In the genomic region with DNA sequence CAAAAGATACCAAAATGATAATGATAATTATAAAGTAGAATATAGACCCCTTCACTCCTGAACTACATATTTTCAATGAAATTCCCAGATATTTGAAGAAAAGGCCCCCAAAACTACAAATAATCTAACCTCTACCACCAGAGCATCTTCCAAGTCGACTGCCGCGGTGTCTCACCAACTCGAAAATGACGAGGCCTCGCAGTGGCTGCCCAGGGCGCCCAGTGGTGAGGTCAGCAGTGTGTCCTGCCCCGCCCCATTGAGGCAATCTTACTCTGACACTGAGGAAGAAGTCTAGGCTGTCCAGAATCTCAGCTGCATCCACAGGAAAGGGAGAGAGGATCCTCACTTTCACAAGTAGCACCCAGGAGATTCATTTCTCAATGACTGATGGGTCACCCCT, we compare ENCODE assay signal across 1 cellular context.
A peak's percentile ranks its signal among the peaks of the same experiment; 100 is the strongest.
TF ChIP-seq lines count a peak whose summit lies in the region.

No MANE protein-coding gene starts in this region.

TF ChIP-seq in GM12878, 131 proteins besides CTCF, POLR2A, EP300 and RAD21:
- TF ChIP-seq MTA2 (IDR thresholded peaks at IDR 0.05; ENCODE audit: low read depth) (no peak), ATF7 (IDR thresholded peaks at IDR 0.05; ENCODE audit: low read depth) (0 out of 2 replicates have a peak, but pooled peaks have one; percentile 20), BHLHE40 (IDR thresholded peaks at IDR 0.05; ENCODE audit: borderline replicate concordance in 1 of 2, low read depth in 2 of 2, low read length in 1 of 2) (no peak), IKZF2 (IDR thresholded peaks at IDR 0.05) (0 out of 4 replicates have a peak, but pooled peaks of 1 of the 2 experiments have one; percentile 19), SMAD5 (IDR thresholded peaks at IDR 0.05; ENCODE audit: low read depth) (no peak), NFYA (IDR thresholded peaks at IDR 0.05; ENCODE audit: borderline replicate concordance, low read depth, low read length) (no peak), POLR2AphosphoS5 (IDR thresholded peaks at IDR 0.05; ENCODE audit: low read length) (peak; percentile 45; the same call in 1 of the 2 replicates)
- TF ChIP-seq, protein P1, sequence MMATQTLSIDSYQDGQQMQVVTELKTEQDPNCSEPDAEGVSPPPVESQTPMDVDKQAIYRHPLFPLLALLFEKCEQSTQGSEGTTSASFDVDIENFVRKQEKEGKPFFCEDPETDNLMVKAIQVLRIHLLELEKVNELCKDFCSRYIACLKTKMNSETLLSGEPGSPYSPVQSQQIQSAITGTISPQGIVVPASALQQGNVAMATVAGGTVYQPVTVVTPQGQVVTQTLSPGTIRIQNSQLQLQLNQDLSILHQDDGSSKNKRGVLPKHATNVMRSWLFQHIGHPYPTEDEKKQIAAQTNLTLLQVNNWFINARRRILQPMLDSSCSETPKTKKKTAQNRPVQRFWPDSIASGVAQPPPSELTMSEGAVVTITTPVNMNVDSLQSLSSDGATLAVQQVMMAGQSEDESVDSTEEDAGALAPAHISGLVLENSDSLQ (IDR thresholded peaks at IDR 0.05), result 0 out of 2 replicates have a peak, but pooled peaks have one; percentile 9
- TF ChIP-seq, protein P2, sequence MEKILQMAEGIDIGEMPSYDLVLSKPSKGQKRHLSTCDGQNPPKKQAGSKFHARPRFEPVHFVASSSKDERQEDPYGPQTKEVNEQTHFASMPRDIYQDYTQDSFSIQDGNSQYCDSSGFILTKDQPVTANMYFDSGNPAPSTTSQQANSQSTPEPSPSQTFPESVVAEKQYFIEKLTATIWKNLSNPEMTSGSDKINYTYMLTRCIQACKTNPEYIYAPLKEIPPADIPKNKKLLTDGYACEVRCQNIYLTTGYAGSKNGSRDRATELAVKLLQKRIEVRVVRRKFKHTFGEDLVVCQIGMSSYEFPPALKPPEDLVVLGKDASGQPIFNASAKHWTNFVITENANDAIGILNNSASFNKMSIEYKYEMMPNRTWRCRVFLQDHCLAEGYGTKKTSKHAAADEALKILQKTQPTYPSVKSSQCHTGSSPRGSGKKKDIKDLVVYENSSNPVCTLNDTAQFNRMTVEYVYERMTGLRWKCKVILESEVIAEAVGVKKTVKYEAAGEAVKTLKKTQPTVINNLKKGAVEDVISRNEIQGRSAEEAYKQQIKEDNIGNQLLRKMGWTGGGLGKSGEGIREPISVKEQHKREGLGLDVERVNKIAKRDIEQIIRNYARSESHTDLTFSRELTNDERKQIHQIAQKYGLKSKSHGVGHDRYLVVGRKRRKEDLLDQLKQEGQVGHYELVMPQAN (conservative IDR thresholded peaks at IDR 0.05), result 0 out of 2 replicates have a peak, but pooled peaks have one; percentile 25
- TF ChIP-seq, protein P3, sequence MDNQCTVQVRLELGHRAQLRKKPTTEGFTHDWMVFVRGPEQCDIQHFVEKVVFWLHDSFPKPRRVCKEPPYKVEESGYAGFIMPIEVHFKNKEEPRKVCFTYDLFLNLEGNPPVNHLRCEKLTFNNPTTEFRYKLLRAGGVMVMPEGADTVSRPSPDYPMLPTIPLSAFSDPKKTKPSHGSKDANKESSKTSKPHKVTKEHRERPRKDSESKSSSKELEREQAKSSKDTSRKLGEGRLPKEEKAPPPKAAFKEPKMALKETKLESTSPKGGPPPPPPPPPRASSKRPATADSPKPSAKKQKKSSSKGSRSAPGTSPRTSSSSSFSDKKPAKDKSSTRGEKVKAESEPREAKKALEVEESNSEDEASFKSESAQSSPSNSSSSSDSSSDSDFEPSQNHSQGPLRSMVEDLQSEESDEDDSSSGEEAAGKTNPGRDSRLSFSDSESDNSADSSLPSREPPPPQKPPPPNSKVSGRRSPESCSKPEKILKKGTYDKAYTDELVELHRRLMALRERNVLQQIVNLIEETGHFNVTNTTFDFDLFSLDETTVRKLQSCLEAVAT (IDR thresholded peaks at IDR 0.05), result peak; percentile 68; the same call in 1 of the 2 replicates
- TF ChIP-seq, protein P4, sequence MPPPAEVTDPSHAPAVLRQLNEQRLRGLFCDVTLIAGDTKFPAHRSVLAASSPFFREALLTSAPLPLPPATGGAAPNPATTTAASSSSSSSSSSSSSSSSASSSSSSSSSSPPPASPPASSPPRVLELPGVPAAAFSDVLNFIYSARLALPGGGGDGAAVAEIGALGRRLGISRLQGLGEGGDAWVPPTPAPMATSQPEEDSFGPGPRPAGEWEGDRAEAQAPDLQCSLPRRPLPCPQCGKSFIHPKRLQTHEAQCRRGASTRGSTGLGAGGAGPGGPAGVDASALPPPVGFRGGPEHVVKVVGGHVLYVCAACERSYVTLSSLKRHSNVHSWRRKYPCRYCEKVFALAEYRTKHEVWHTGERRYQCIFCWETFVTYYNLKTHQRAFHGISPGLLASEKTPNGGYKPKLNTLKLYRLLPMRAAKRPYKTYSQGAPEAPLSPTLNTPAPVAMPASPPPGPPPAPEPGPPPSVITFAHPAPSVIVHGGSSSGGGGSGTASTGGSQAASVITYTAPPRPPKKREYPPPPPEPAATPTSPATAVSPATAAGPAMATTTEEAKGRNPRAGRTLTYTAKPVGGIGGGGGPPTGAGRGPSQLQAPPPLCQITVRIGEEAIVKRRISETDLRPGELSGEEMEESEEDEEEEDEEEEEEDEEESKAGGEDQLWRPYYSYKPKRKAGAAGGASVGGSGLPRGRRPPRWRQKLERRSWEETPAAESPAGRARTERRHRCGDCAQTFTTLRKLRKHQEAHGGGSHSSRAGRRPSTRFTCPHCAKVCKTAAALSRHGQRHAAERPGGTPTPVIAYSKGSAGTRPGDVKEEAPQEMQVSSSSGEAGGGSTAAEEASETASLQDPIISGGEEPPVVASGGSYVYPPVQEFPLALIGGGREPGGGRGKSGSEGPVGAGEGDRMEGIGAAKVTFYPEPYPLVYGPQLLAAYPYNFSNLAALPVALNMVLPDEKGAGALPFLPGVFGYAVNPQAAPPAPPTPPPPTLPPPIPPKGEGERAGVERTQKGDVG (CRISPR knock-in tag; IDR thresholded peaks at IDR 0.05), result no peak
